ENCODE assay signal across 8 cellular contexts in genomic region chr10:13347235-13348156, GRCh38. TPM values are rescaled to one million over a fixed set of nuclear protein-coding genes. Genes with fewer than 3 reads are reported as not detected.
DNase-seq lines count a peak whose midpoint lies in the region; ATAC-seq and TF ChIP-seq lines count a peak whose summit lies in the region.

No MANE protein-coding gene starts in this region.

- intact Hi-C loops in left cardiac atrium (cut with DNase I) = no loop called here
- intact Hi-C loops in posterior vena cava (cut with DNase I) = no loop called here

- TF ChIP-seq EP300 in upper lobe of left lung (IDR thresholded peaks at IDR 0.05) = no peak

- peaks cover 27 to 42% (median 30%) of the 10 kb centered on the region in 4 donors for H3K4me1 ChIP-seq in upper lobe of left lung

- peak overlapping the region; percentile 74 for H3K27ac ChIP-seq in adipose tissue (ENCODE audit: low read depth, low read length)
- H3K27ac ChIP-seq in upper lobe of left lung = peak overlapping the region; percentile 91 to 98 (median 96)

- peak overlapping the region; percentile 76 for H3K4me3 ChIP-seq in LNCaP clone FGC (ENCODE audit: low read depth, low read length)
- peak overlapping the region; percentile 64 to 95 (median 86) for H3K4me3 ChIP-seq in upper lobe of left lung

- TF ChIP-seq CTCF in LNCaP clone FGC (IDR thresholded peaks at IDR 0.05; ENCODE audit: control insufficient read depth, extremely low read depth, insufficient read depth) = no peak
- peak in 3 of 6 experiments; percentile 4 to 40 (median 21) for TF ChIP-seq CTCF in upper lobe of left lung (IDR thresholded peaks at IDR 0.05)

- 0 to 1% (median 1%) methylated on average over 50 to 129 of the region's 145 CpGs for WGBS in adipose tissue, 3 donors
- 1% methylated on average over 16 to 38 of the region's 145 CpGs for WGBS in upper lobe of left lung, 2 donors

- DNase-seq in EH (ENCODE audit: low read depth) (peak; percentile 75), LNCaP clone FGC (ENCODE audit: low read depth) (no peak), T follicular helper cell (ENCODE audit: low read depth) (peak; percentile 66), left cardiac atrium (peak; percentile 88), posterior vena cava (ENCODE audit: low spot score) (peak; percentile 96), upper lobe of left lung (peak; percentile 81 to 97)

- no peaks in the 10 kb centered on the region for H3K27me3 ChIP-seq in upper lobe of left lung

- H3K9me3 ChIP-seq in upper lobe of left lung = no peaks in the 10 kb centered on the region

- TF ChIP-seq POLR2A in upper lobe of left lung (IDR thresholded peaks at IDR 0.05) = no peak

- ATAC-seq in GM21825 (IDR thresholded peaks at IDR 0.05; ENCODE audit: unreplicated experiment) (peak; percentile 49), left cardiac atrium (peak; percentile 68 to 80), upper lobe of left lung (ENCODE audit: low FRiP score in 2 of 2) (peak; percentile 81 to 86)

- peaks cover 0 to 4% (median 1%) of the 10 kb centered on the region in 4 donors for H3K36me3 ChIP-seq in upper lobe of left lung

RNA-seq across cellular contexts. Expression of gene SEPHS1, which starts 0.6 kb away (rescaled TPM):
- 10 to 100 TPM; 22.9 to 43.0 (median 39.8) TPM for polyA plus RNA-seq in adipose tissue
- total RNA-seq in left cardiac atrium = 10 to 100 TPM; 29.0 to 31.3 TPM
- 10 to 100 TPM; 29.7 to 30.7 TPM for total RNA-seq in posterior vena cava
- total RNA-seq in upper lobe of left lung = 10 to 100 TPM in 5 of 6 donors, 1 to 10 TPM in 1; 10.0 to 41.9 (median 33.8) TPM

RNA-seq across cellular contexts. Expression of gene PHYH, which starts 47.6 kb away (rescaled TPM):
- polyA plus RNA-seq in adipose tissue = 10 to 100 TPM; 16.2 to 71.3 (median 52.1) TPM
- total RNA-seq in left cardiac atrium (10 to 100 TPM; 70.6 to 76.6 TPM), posterior vena cava (10 to 100 TPM; 26.7 to 35.1 TPM), upper lobe of left lung (10 to 100 TPM; 15.2 to 38.3 (median 27.8) TPM)
